In the genomic region with DNA sequence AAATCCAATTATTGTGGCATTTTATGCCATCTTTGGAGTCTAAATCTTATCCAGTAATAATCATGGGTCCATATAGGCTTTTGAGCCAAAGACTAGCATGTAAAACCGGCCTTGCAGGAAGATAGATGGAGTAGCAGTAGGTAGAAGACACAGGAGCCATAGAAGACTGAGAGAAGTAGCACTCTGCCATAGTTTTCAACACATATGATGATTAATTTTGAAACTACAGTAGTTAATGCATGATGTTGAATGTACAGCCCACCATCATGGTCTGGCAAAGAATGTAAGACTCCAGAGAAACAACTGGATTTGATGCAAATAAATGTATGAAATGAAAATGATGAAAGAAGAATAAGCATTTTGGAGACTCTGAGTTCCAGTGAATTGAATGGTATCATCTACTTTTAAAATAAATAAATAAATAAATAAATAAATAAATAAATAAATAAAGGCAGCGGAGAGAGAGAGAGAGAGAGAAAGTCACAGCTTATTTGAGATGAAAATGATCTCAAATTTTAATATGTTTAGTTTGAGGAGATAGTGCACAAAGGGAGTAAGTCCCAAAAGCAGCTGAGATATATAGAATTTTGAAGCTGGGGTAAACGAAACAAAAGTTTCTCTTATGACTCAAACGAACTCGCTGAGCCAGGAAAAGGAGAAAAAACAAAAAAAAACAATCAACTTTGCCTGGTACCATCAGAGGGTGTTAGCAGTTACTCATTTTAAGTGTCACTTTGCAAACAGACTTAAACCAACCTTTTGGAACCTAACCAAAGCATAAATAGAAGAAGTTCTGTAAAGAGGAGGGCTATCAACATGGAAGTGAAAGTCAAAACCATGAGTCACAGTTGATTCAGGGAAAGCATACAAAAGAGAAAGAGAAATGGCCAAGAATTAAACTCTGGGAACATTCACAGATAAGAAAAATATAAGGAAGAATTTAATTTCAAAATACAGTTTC, we compare ENCODE assay signal across 9 cellular contexts.
DNase-seq lines count a peak whose midpoint lies in the region; ATAC-seq and TF ChIP-seq lines count a peak whose summit lies in the region.
"Had no signal": no experiment of that assay in that cellular context is flagged by ENCODE, and none has a peak within 500 bp of the region (broad histone marks: within the 10 kb centered on the region; RNA-seq: fewer than 3 reads in every experiment).

No MANE protein-coding gene starts in this region.

- H3K4me3 ChIP-seq in breast epithelium: peak overlapping the region in 1 of 3 donors; percentile 26
- peak overlapping the region; percentile 36 to 40; a peak in 3 of 4 replicates for H3K4me3 ChIP-seq in Panc1 (ENCODE audit: low read depth in 2 of 2, low read length in 2 of 2)
- peak overlapping the region; percentile 33 to 44 for H3K4me3 ChIP-seq in gastroesophageal sphincter
- peak overlapping the region; percentile 52 to 54 for H3K4me3 ChIP-seq in stomach smooth muscle (ENCODE audit: low read length in 2 of 2)
- H3K4me3 ChIP-seq in effector memory CD4-positive, alpha-beta T cell (ENCODE audit: insufficient read depth, low read depth, low read length, poor library complexity, severe bottlenecking): no peak overlapping the region

- H3K27me3 ChIP-seq in breast epithelium (no peaks in the 10 kb centered on the region), Panc1 (ENCODE audit: control insufficient read depth, insufficient read depth, low read length) (no peaks in the 10 kb centered on the region), gastroesophageal sphincter (no peaks in the 10 kb centered on the region), stomach smooth muscle (ENCODE audit: control insufficient read depth in 1 of 2, insufficient read depth in 2 of 2, low read length in 2 of 2) (no peaks in the 10 kb centered on the region)
- H3K27me3 ChIP-seq in effector memory CD4-positive, alpha-beta T cell (replicated peaks; ENCODE audit: control insufficient read depth, insufficient read depth, low read length, poor library complexity, severe bottlenecking): no peaks in the 10 kb centered on the region

- H3K9me3 ChIP-seq in breast epithelium (no peaks in the 10 kb centered on the region), Panc1 (ENCODE audit: control insufficient read depth, insufficient read depth, low read depth, low read length) (peaks cover 3% of the 10 kb centered on the region; the same call in 1 of the 2 replicates), gastroesophageal sphincter (no peaks in the 10 kb centered on the region), stomach smooth muscle (ENCODE audit: control insufficient read depth in 2 of 2, low read length in 2 of 2) (no peaks in the 10 kb centered on the region)
- no peaks in the 10 kb centered on the region for H3K9me3 ChIP-seq in effector memory CD4-positive, alpha-beta T cell (ENCODE audit: control insufficient read depth, low read length)

- H3K4me3 Mint-ChIP-seq in MCF 10A (ENCODE audit: unreplicated experiment): peak overlapping the region; percentile 80

- no peaks in the 10 kb centered on the region for H3K36me3 Mint-ChIP-seq in MCF 10A (ENCODE audit: insufficient read depth, unreplicated experiment)
- H3K36me3 Mint-ChIP-seq: activated naive CD4-positive, alpha-beta T cell treated with anti-CD3 and anti-CD28 coated beads, Interleukin-2, amount 50 U/mL, for 72 hours had no signal

- TF ChIP-seq CTCF in MCF 10A (IDR thresholded peaks at IDR 0.05; ENCODE audit: unreplicated experiment) (no peak), breast epithelium (IDR thresholded peaks at IDR 0.05) (no peak), Panc1 (IDR thresholded peaks at IDR 0.05) (no peak), gastroesophageal sphincter (IDR thresholded peaks at IDR 0.05) (no peak)

- TF ChIP-seq POLR2A in breast epithelium (IDR thresholded peaks at IDR 0.05) (no peak), gastroesophageal sphincter (IDR thresholded peaks at IDR 0.05) (no peak)

- no peak for TF ChIP-seq EP300 in gastroesophageal sphincter (IDR thresholded peaks at IDR 0.05)

- BruUV-seq in MCF 10A (replicated peaks; lab: Mats Ljungman, UMichigan) (no TSS peak), Panc1 (replicated peaks; lab: Mats Ljungman, UMichigan) (no TSS peak)

- POLR2A ChIA-PET in MCF 10A (lab: Yijun Ruan, JAX): interaction anchor here (0.6 kb wide), 2 partner anchors 13 to 636 kb away, joined by 3 read pairs; no protein-coding TSS in a partner anchor
- POLR2A ChIA-PET in Panc1 (lab: Charles Lee): interaction anchor here (0.5 kb wide), 1 partner anchor 91 kb away, joined by 3 read pairs; no protein-coding TSS in a partner anchor

- no peaks in the 10 kb centered on the region for H3K27me3 Mint-ChIP-seq in MCF 10A (ENCODE audit: insufficient read depth, unreplicated experiment)

- peaks cover 8% of the 10 kb centered on the region for H3K4me1 Mint-ChIP-seq in MCF 10A (ENCODE audit: insufficient read depth, unreplicated experiment)

- 38 to 53% methylated on average over 5 of the region's 5 CpGs for WGBS in gastroesophageal sphincter (ENCODE audit: low coverage in 1 of 2), 2 donors

- CTCF ChIA-PET in MCF 10A (lab: Yijun Ruan, JAX) (interaction anchor here (0.7 kb wide), 2 partner anchors 8 to 16 kb away, joined by 3 to 4 read pairs; no protein-coding TSS in a partner anchor), Panc1 (lab: Charles Lee) (no interaction called here)

- no peak overlapping the region for H3K9ac ChIP-seq in stomach smooth muscle (ENCODE audit: low read length in 2 of 2)

- peak; percentile 96 for ATAC-seq in HG03095 (IDR thresholded peaks at IDR 0.05; ENCODE audit: unreplicated experiment)
- peak; percentile 98 for ATAC-seq in Panc1
- no peak for ATAC-seq in gastroesophageal sphincter

- no peaks in the 10 kb centered on the region for H3K36me3 ChIP-seq in breast epithelium
- no peaks in the 10 kb centered on the region for H3K36me3 ChIP-seq in Panc1 (ENCODE audit: control insufficient read depth, insufficient read depth, low read length)
- no peaks in the 10 kb centered on the region for H3K36me3 ChIP-seq in gastroesophageal sphincter
- H3K36me3 ChIP-seq in stomach smooth muscle (ENCODE audit: control insufficient read depth in 2 of 2, insufficient read depth in 2 of 2, low read length in 2 of 2): no peaks in the 10 kb centered on the region
- H3K36me3 ChIP-seq in effector memory CD4-positive, alpha-beta T cell (ENCODE audit: control insufficient read depth, insufficient read depth, low read length): no peaks in the 10 kb centered on the region

- intact Hi-C loops in MCF 10A (cut with micrococcal nuclease) (no loop called here), breast epithelium (cut with DNase I; ENCODE audit: low total_unique reads) (no loop called here), Panc1 (cut with micrococcal nuclease; ENCODE audit: unreplicated experiment) (no loop called here)

- peak; percentile 81 for DNase-seq in MCF 10A (ENCODE audit: unreplicated experiment)
- no peak for DNase-seq in breast epithelium (ENCODE audit: low spot score in 2 of 2)
- peak; percentile 80 for DNase-seq in Panc1 (ENCODE audit: low read depth, low spot score)
- DNase-seq in effector memory CD4-positive, alpha-beta T cell: no peak
- DNase-seq in T-helper 2 cell: no peak

- H3K27ac Mint-ChIP-seq in MCF 10A (ENCODE audit: low read depth, unreplicated experiment): peak overlapping the region; percentile 97
- H3K27ac Mint-ChIP-seq: activated naive CD4-positive, alpha-beta T cell treated with anti-CD3 and anti-CD28 coated beads, Interleukin-2, amount 50 U/mL, for 72 hours had no signal

- no peaks in the 10 kb centered on the region for H3K9me3 Mint-ChIP-seq in MCF 10A (ENCODE audit: unreplicated experiment)

- H3K27ac ChIP-seq in breast epithelium: no peak overlapping the region
- peak overlapping the region; percentile 77 for H3K27ac ChIP-seq in Panc1 (ENCODE audit: low read length)
- H3K27ac ChIP-seq in gastroesophageal sphincter: peak overlapping the region in 2 of 4 donors; percentile 13 to 47
- no peak overlapping the region for H3K27ac ChIP-seq in stomach smooth muscle (ENCODE audit: low read length)
- H3K27ac ChIP-seq in effector memory CD4-positive, alpha-beta T cell (ENCODE audit: insufficient read depth, low read length, poor library complexity, severe bottlenecking): no peak overlapping the region

- in situ Hi-C loops in Panc1 (cut with HindIII; ENCODE audit: low pct_unique_long_range_greater_than_20kb, low sequenced_read_pairs): no loop called here

- H3K4me1 ChIP-seq in breast epithelium (no peaks in the 10 kb centered on the region), Panc1 (ENCODE audit: control insufficient read depth, insufficient read depth, low read length) (peaks cover 12% of the 10 kb centered on the region), gastroesophageal sphincter (peaks cover 0 to 1% (median 0%) of the 10 kb centered on the region in 3 donors), stomach smooth muscle (ENCODE audit: control insufficient read depth, insufficient read depth, low read length) (no peaks in the 10 kb centered on the region)
- no peaks in the 10 kb centered on the region for H3K4me1 ChIP-seq in effector memory CD4-positive, alpha-beta T cell (ENCODE audit: control insufficient read depth, insufficient read depth, low read length, poor library complexity, severe bottlenecking)

Comparison
In these comparisons a context has a peak if more than half of its experiments do, and no peak if none do; other contexts are left out.
1. DNase-seq: peak in MCF 10A (single experiment) and Panc1 (single experiment); none in breast epithelium (0 of 2), effector memory CD4-positive, alpha-beta T cell (0 of 3) and T-helper 2 cell (0 of 5).